Comparison of ENCODE assay signal across 2 cellular contexts in genomic region chr1:9454094-9454418, GRCh38.
TF ChIP-seq lines count a peak whose summit lies in the region.

No MANE protein-coding gene starts in this region.

TF ChIP-seq in liver, 16 proteins besides CTCF, POLR2A, EP300 and RAD21 (continued from another document):
- TF ChIP-seq ZBTB33 (IDR thresholded peaks at IDR 0.05) (no peak), REST (IDR thresholded peaks at IDR 0.05) (peak; percentile 64), MAX (IDR thresholded peaks at IDR 0.05) (peak; percentile 36), ATF3 (IDR thresholded peaks at IDR 0.05) (no peak)

TF ChIP-seq in HepG2, 621 proteins besides CTCF, POLR2A, EP300 and RAD21 (continued from another document):
- TF ChIP-seq ZNF776 (CRISPR knock-in tag; IDR thresholded peaks at IDR 0.05) (no peak), CCAR2 (optimal IDR thresholded peaks at IDR 0.05; ENCODE audit: low read depth, low read length) (no peak), EHMT2 (IDR thresholded peaks at IDR 0.05; ENCODE audit: borderline replicate concordance, low read depth, low read length) (no peak), ARHGAP35 (CRISPR knock-in tag; IDR thresholded peaks at IDR 0.05; ENCODE audit: borderline replicate concordance) (no peak)
